10 cellular contexts compared by ENCODE assay signal in the genomic region with DNA sequence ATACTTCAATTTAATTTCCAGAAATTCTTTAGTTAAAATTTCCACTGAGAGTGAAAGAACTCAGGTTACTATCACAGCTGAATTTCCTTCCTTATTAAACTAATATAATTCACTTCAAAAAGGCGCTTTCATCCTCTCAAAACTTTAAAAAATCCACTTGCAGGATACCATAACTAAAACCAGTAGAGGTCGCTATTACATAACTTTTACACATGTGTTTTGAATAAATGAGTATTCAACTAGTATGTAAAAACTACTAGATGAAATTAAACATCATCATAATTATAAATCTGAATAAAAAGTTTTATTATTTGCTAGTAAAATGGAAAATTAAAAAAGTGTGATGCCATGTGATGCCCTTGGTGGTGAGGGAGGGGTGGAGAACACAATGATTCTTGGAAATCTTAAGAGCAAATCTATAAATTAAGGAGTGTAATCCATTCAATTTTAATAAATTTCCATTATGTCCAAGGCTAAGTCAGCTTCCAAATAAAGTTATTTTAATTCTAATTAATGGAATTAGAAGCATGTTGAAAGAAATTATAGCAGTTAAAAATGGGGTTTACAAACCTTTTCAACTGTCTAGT.
DNase-seq lines count a peak whose midpoint lies in the region; ATAC-seq and TF ChIP-seq lines count a peak whose summit lies in the region.
"Had no signal": no experiment of that assay in that cellular context is flagged by ENCODE, and none has a peak within 500 bp of the region (broad histone marks: within the 10 kb centered on the region; RNA-seq: fewer than 3 reads in every experiment).

No MANE protein-coding gene starts in this region.

- CTCF ChIA-PET in activated CD4-positive, alpha-beta T cell treated with anti-CD3 and anti-CD28 coated beads for 36 hours (lab: Charles Lee) = interaction anchor here (0.6 to 11.2 kb wide), 35 partner anchors 9 to 730 kb away, joined by 3 to 322 read pairs (median 4); partner anchors contain the start of gene SOS1

- peak; percentile 55 for TF ChIP-seq CTCF in fibroblast of the aortic adventitia (IDR thresholded peaks at IDR 0.05; ENCODE audit: insufficient read depth, low read length)

- intact Hi-C loops in activated CD4-positive, alpha-beta T cell treated with anti-CD3 and anti-CD28 coated beads for 36 hours (cut with DNase I, micrococcal nuclease) = loop anchor here (1.0 to 10.0 kb wide), 6 partner anchors 59 to 675 kb away; partner anchors contain the start of gene SOS1 (in 1 of the 2)

- no peak overlapping the region for H3K27ac Mint-ChIP-seq in activated CD4-positive, alpha-beta T cell treated with anti-CD3 and anti-CD28 coated beads for 36 hours

- ATAC-seq in activated CD4-positive, alpha-beta T cell treated with anti-CD3 and anti-CD28 coated beads for 36 hours = peak; percentile 36
- ATAC-seq in GM21423 (IDR thresholded peaks at IDR 0.05; ENCODE audit: unreplicated experiment) (no peak), HG02981 (IDR thresholded peaks at IDR 0.05; ENCODE audit: unreplicated experiment) (no peak)

- POLR2A ChIA-PET in activated CD4-positive, alpha-beta T cell treated with anti-CD3 and anti-CD28 coated beads for 36 hours (lab: Charles Lee) = interaction anchor here (0.5 kb wide), 1 partner anchor 172 kb away, joined by 3 read pairs; no protein-coding TSS in a partner anchor

- H3K4me1 Mint-ChIP-seq in activated CD4-positive, alpha-beta T cell treated with anti-CD3 and anti-CD28 coated beads for 36 hours = no peaks in the 10 kb centered on the region

- H3K4me3 ChIP-seq in fibroblast of the aortic adventitia (ENCODE audit: low read depth, low read length) = no peak overlapping the region

- H3K9me3 Mint-ChIP-seq in activated CD4-positive, alpha-beta T cell treated with anti-CD3 and anti-CD28 coated beads for 36 hours (ENCODE audit: low read depth) = no peaks in the 10 kb centered on the region
- H3K9me3 Mint-ChIP-seq: activated T-cell treated with anti-CD3 and anti-CD28 coated beads, Interleukin-2, amount 50 U/mL, for 4 hours; CD8-positive, alpha-beta memory T cell had no signal

- H3K27me3 Mint-ChIP-seq in activated CD4-positive, alpha-beta T cell treated with anti-CD3 and anti-CD28 coated beads for 36 hours = no peaks in the 10 kb centered on the region
- H3K27me3 Mint-ChIP-seq: CD8-positive, alpha-beta memory T cell had no signal

- peaks cover 10% of the 10 kb centered on the region for H3K36me3 Mint-ChIP-seq in activated CD4-positive, alpha-beta T cell treated with anti-CD3 and anti-CD28 coated beads for 36 hours (ENCODE audit: low read depth)

- DNase-seq in activated CD4-positive, alpha-beta T cell treated with anti-CD3 and anti-CD28 coated beads for 36 hours = no peak
- DNase-seq in activated CD4-positive, alpha-beta T cell treated with anti-CD3 and anti-CD28 coated beads for 4 hours = no peak
- DNase-seq in NAMALWA (ENCODE audit: low spot score) (peak; percentile 75), SKM-1 (lab: John Stamatoyannopoulos, UW; ENCODE audit: unreplicated experiment) (peak; percentile 41), fibroblast of the aortic adventitia (ENCODE audit: low read depth) (peak; percentile 76), retina (peak; percentile 24)
- DNase-seq: activated T-cell treated with anti-CD3 and anti-CD28 coated beads, Interleukin-2, amount 50 U/mL, for 4 hours had no signal

- H3K4me3 Mint-ChIP-seq in activated CD4-positive, alpha-beta T cell treated with anti-CD3 and anti-CD28 coated beads for 36 hours = no peak overlapping the region
- H3K4me3 Mint-ChIP-seq: activated T-cell treated with anti-CD3 and anti-CD28 coated beads, Interleukin-2, amount 50 U/mL, for 4 hours had no signal

Comparison
In these comparisons a context has a peak if more than half of its experiments do, and no peak if none do; other contexts are left out.
1. DNase-seq: peak in NAMALWA (single experiment), SKM-1 (single experiment), fibroblast of the aortic adventitia (single experiment) and retina (single experiment); none in activated CD4-positive, alpha-beta T cell treated with anti-CD3 and anti-CD28 coated beads for 36 hours (single experiment) and activated CD4-positive, alpha-beta T cell treated with anti-CD3 and anti-CD28 coated beads for 4 hours (0 of 2).